ENCODE assay signal across 1 cellular context in genomic region chr2:44578401-44579135, GRCh38.
TF ChIP-seq lines count a peak whose summit lies in the region.

No MANE protein-coding gene starts in this region.

TF ChIP-seq in WTC11, 78 proteins besides CTCF, POLR2A, EP300 and RAD21 (continued from another document):
- TF ChIP-seq, protein P1, sequence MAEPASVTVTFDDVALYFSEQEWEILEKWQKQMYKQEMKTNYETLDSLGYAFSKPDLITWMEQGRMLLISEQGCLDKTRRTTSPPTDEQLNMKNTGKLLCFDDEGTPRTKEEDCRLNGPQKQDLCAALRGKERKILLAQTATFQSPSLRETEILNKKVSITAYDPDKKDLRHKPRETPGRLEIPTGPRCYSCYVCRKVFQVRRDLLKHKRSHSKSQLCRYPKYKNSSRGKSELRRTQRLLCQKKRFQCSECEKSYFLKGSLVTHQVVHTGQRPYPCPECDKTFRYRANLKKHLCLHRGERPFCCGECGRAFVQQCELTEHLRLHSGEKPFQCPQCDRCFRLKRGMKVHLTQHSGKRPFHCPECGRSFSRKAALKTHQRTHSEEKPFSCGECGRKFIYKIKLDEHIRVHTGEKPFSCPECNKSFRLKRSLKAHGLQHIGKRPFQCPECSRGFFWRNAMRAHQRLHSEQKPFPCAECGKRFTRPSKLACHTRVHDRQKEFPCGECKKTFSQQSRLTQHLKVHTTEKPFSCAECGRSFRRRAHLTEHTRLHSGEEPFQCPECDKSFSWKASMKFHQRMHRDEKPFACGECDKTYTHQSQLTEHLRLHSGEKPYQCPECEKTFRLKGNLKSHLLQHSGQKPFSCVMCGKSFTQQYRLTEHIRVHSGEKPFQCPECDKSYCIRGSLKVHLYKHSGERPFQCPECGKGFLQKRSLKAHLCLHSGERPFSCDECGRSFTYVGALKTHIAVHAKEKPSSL (CRISPR knock-in tag; conservative IDR thresholded peaks at IDR 0.05) = no peak
- no peak for TF ChIP-seq ZNF512 (CRISPR knock-in tag; IDR thresholded peaks at IDR 0.05; ENCODE audit: borderline replicate concordance)
- no peak for TF ChIP-seq ATF6 (CRISPR knock-in tag; IDR thresholded peaks at IDR 0.05)
- no peak for TF ChIP-seq FOXP1 (CRISPR knock-in tag; IDR thresholded peaks at IDR 0.05; ENCODE audit: borderline replicate concordance)
- no peak for TF ChIP-seq CBFB (CRISPR knock-in tag; IDR thresholded peaks at IDR 0.05; ENCODE audit: low read depth)
- no peak for TF ChIP-seq ZNF396 (CRISPR knock-in tag; IDR thresholded peaks at IDR 0.05; ENCODE audit: borderline replicate concordance)
- no peak for TF ChIP-seq RORB (CRISPR knock-in tag; IDR thresholded peaks at IDR 0.05)
- no peak for TF ChIP-seq MLX (CRISPR knock-in tag; IDR thresholded peaks at IDR 0.05)
- TF ChIP-seq NR2C2 (CRISPR knock-in tag; IDR thresholded peaks at IDR 0.05) = no peak
- TF ChIP-seq, protein P2, sequence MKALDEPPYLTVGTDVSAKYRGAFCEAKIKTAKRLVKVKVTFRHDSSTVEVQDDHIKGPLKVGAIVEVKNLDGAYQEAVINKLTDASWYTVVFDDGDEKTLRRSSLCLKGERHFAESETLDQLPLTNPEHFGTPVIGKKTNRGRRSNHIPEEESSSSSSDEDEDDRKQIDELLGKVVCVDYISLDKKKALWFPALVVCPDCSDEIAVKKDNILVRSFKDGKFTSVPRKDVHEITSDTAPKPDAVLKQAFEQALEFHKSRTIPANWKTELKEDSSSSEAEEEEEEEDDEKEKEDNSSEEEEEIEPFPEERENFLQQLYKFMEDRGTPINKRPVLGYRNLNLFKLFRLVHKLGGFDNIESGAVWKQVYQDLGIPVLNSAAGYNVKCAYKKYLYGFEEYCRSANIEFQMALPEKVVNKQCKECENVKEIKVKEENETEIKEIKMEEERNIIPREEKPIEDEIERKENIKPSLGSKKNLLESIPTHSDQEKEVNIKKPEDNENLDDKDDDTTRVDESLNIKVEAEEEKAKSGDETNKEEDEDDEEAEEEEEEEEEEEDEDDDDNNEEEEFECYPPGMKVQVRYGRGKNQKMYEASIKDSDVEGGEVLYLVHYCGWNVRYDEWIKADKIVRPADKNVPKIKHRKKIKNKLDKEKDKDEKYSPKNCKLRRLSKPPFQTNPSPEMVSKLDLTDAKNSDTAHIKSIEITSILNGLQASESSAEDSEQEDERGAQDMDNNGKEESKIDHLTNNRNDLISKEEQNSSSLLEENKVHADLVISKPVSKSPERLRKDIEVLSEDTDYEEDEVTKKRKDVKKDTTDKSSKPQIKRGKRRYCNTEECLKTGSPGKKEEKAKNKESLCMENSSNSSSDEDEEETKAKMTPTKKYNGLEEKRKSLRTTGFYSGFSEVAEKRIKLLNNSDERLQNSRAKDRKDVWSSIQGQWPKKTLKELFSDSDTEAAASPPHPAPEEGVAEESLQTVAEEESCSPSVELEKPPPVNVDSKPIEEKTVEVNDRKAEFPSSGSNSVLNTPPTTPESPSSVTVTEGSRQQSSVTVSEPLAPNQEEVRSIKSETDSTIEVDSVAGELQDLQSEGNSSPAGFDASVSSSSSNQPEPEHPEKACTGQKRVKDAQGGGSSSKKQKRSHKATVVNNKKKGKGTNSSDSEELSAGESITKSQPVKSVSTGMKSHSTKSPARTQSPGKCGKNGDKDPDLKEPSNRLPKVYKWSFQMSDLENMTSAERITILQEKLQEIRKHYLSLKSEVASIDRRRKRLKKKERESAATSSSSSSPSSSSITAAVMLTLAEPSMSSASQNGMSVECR (CRISPR knock-in tag; IDR thresholded peaks at IDR 0.05; ENCODE audit: borderline replicate concordance) = no peak
- TF ChIP-seq, protein P3, sequence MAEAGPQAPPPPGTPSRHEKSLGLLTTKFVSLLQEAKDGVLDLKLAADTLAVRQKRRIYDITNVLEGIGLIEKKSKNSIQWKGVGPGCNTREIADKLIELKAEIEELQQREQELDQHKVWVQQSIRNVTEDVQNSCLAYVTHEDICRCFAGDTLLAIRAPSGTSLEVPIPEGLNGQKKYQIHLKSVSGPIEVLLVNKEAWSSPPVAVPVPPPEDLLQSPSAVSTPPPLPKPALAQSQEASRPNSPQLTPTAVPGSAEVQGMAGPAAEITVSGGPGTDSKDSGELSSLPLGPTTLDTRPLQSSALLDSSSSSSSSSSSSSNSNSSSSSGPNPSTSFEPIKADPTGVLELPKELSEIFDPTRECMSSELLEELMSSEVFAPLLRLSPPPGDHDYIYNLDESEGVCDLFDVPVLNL (CRISPR knock-in tag; IDR thresholded peaks at IDR 0.05; ENCODE audit: borderline replicate concordance, low read depth) = no peak
- no peak for TF ChIP-seq NR3C1 (CRISPR knock-in tag; conservative IDR thresholded peaks at IDR 0.05; ENCODE audit: low read depth)
